Comparison of ENCODE assay signal across 8 cellular contexts in the genomic region with DNA sequence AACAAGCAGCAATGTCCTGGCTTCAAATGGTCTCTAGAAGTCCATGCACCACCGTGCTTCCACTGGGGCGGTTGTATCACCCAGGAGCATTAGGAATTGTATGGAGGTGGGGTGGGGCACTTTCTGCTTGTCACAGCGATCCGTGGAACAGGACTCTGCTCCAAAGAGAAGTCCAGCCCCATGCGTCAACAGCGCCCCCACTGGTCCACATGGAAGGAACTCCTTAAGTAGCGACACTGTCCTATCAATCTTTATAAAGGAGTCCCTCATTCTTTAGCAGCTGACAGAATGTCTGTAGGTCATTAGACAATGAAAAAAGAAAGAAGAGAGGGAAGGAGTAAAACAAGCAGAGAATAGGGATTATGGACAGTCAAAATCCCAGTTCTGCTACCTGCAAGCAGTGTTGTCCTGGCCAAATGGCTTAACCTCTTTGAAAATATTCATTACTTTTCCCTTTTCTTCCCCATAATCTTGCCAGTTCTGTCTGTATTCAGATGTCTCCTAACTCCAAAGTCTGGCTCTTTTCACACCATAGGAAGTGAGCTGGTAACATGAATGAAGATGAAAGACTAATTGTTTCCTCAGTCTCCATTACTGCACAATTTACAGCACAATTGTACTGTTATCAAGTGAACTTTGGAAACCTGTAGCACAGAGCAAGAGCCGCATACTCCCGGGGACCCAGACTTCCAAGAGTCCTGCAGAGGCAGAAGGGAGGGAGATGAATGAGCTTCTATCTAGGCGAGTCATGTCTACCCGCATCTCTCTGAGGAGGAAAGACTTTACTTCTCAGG. TPM values are rescaled to one million over a fixed set of nuclear protein-coding genes. Genes with fewer than 3 reads are reported as not detected.
DNase-seq lines count a peak whose midpoint lies in the region; ATAC-seq and TF ChIP-seq lines count a peak whose summit lies in the region.

No MANE protein-coding gene starts in this region.

- H3K4me1 Mint-ChIP-seq in stimulated activated naive CD8-positive, alpha-beta T cell treated with anti-CD3 and anti-CD28 coated beads, Interleukin-15, amount 100 ng/mL, for 72 hours: peaks cover 94% of the 10 kb centered on the region

- intact Hi-C loops in left cardiac atrium (cut with DNase I): no loop called here

- H3K4me3 Mint-ChIP-seq in stimulated activated naive CD8-positive, alpha-beta T cell treated with anti-CD3 and anti-CD28 coated beads, Interleukin-15, amount 100 ng/mL, for 72 hours: peak overlapping the region in 1 of 2 donors; percentile 17

- peaks cover 5% of the 10 kb centered on the region for H3K4me1 ChIP-seq in smooth muscle cell (ENCODE audit: low read depth)

- TF ChIP-seq CTCF in VCaP (conservative IDR thresholded peaks at IDR 0.05) (peak; percentile 33), smooth muscle cell (IDR thresholded peaks at IDR 0.05; ENCODE audit: borderline replicate concordance, insufficient read depth, poor library complexity, severe bottlenecking) (peak; percentile 45)

- H3K4me3 ChIP-seq in smooth muscle cell: no peak overlapping the region

- no peaks in the 10 kb centered on the region for H3K36me3 ChIP-seq in smooth muscle cell (ENCODE audit: low read depth)

- ATAC-seq in stimulated activated naive CD8-positive, alpha-beta T cell treated with anti-CD3 and anti-CD28 coated beads, Interleukin-15, Interleukin-2, amounts not matched to agents 100 U/mL and 50 U/mL, for 24 hours: no peak
- no peak for ATAC-seq in stimulated activated naive CD8-positive, alpha-beta T cell treated with anti-CD3 and anti-CD28 coated beads, Interleukin-15, amount 100 ng/mL, for 72 hours
- ATAC-seq in left cardiac atrium: peak in 1 of 2 donors; percentile 3
- ATAC-seq in HG02870 (IDR thresholded peaks at IDR 0.05; ENCODE audit: unreplicated experiment): no peak

- H3K9me3 Mint-ChIP-seq in stimulated activated naive CD8-positive, alpha-beta T cell treated with anti-CD3 and anti-CD28 coated beads, Interleukin-15, amount 100 ng/mL, for 72 hours: peaks cover 0 to 7% of the 10 kb centered on the region in 2 donors

- no peak overlapping the region for H3K27ac Mint-ChIP-seq in stimulated activated naive CD8-positive, alpha-beta T cell treated with anti-CD3 and anti-CD28 coated beads, Interleukin-15, amount 100 ng/mL, for 72 hours

- H3K27me3 ChIP-seq in smooth muscle cell (ENCODE audit: low read depth): no peaks in the 10 kb centered on the region

- H2AFZ ChIP-seq in smooth muscle cell (ENCODE audit: low read depth): no peak overlapping the region

- H3K27me3 Mint-ChIP-seq in stimulated activated naive CD8-positive, alpha-beta T cell treated with anti-CD3 and anti-CD28 coated beads, Interleukin-15, amount 100 ng/mL, for 72 hours: no peaks in the 10 kb centered on the region

- H3K4me2 ChIP-seq in smooth muscle cell: no peak overlapping the region

- WGBS in smooth muscle cell (ENCODE audit: low lambda C conversion rate): 34% methylated on average over 11 of the region's 11 CpGs

- DNase-seq in stimulated activated naive CD8-positive, alpha-beta T cell treated with anti-CD3 and anti-CD28 coated beads, Interleukin-15, Interleukin-2, amounts not matched to agents 100 U/mL and 50 U/mL, for 24 hours: peak; percentile 31
- DNase-seq in stimulated activated naive CD8-positive, alpha-beta T cell treated with anti-CD3 and anti-CD28 coated beads, Interleukin-15, amount 100 ng/mL, for 72 hours: no peak
- DNase-seq in left cardiac atrium (peak; percentile 49), smooth muscle cell (lab: John Stamatoyannopoulos, UW; ENCODE audit: unreplicated experiment) (no peak), HuH-7 (ENCODE audit: low spot score) (no peak), LoVo (ENCODE audit: low spot score) (no peak)

- H4K20me1 ChIP-seq in smooth muscle cell (ENCODE audit: low read depth): peaks cover 100% of the 10 kb centered on the region

- peaks cover 100% of the 10 kb centered on the region for H3K79me2 ChIP-seq in smooth muscle cell (ENCODE audit: low read depth)

- H3K27ac ChIP-seq in VCaP (no peak overlapping the region), smooth muscle cell (ENCODE audit: low read depth) (peak overlapping the region; percentile 54)

- no peak overlapping the region for H3K9ac ChIP-seq in smooth muscle cell (ENCODE audit: low read depth)

- peaks cover 10% of the 10 kb centered on the region for H3F3A ChIP-seq in smooth muscle cell (ENCODE audit: low read depth)

- no peaks in the 10 kb centered on the region for H3K9me3 ChIP-seq in smooth muscle cell (replicated peaks; ENCODE audit: low read depth)

RNA-seq across cellular contexts. Expression of gene NFE2L2, which starts 9.9 kb away (rescaled TPM):
- 10 to 100 TPM; 68.4 to 69.0 TPM for total RNA-seq in left cardiac atrium
- 110 and 118 TPM in 2 replicates for total RNA-seq in smooth muscle cell
- polyA plus RNA-seq in smooth muscle cell: 64.4 and 68.9 TPM in 2 replicates

RNA-seq across cellular contexts. Expression of gene HNRNPA3, which starts 42.0 kb away (rescaled TPM):
- total RNA-seq in left cardiac atrium (100 to 1,000 TPM in 1 of 2 donors, 10 to 100 TPM in 1; 81.3 to 117 TPM), smooth muscle cell (55.8 and 58.5 TPM in 2 replicates)
- polyA plus RNA-seq in smooth muscle cell: 40.3 and 59.6 TPM in 2 replicates

Comparison
In these comparisons a context has a peak if more than half of its experiments do, and no peak if none do; other contexts are left out.
1. DNase-seq: peak in stimulated activated naive CD8-positive, alpha-beta T cell treated with anti-CD3 and anti-CD28 coated beads, Interleukin-15, Interleukin-2, amounts not matched to agents 100 U/mL and 50 U/mL, for 24 hours (single experiment) and left cardiac atrium (single experiment); none in stimulated activated naive CD8-positive, alpha-beta T cell treated with anti-CD3 and anti-CD28 coated beads, Interleukin-15, amount 100 ng/mL, for 72 hours (0 of 2), smooth muscle cell (single experiment), HuH-7 (single experiment) and LoVo (single experiment).